15 cellular contexts compared by ENCODE assay signal in the genomic region with DNA sequence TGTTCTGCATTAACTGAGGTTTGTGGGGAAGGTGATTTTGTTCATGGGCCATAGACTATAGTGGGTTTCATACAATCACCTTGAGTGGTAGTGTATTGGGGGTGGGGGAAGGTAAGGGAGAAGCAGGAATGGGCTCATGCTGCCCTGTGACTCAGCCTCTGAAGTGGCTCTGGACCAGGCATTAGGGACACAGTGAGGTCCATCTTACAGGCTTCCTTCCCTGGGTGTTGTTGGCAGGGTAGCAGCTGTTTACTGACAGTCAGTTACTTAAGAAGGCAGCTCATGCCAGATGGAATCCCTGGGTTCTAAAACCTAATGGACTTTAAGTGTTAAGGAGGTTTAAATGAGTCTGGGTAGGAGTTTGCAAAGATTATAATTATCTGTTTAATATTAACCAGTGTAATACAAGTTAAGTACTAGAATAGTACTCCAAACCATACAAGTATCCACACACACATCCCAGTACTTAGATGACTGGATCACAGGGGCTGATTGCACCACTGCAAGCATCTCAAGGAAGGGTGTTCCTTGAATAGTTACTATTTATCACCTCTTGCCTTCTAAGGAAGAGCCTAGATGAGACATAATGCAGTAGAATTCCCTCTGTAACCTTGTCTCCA. TPM values are rescaled to one million over a fixed set of nuclear protein-coding genes. Genes with fewer than 3 reads are reported as not detected.
DNase-seq lines count a peak whose midpoint lies in the region; ATAC-seq and TF ChIP-seq lines count a peak whose summit lies in the region.
"Had no signal": no experiment of that assay in that cellular context is flagged by ENCODE, and none has a peak within 500 bp of the region (broad histone marks: within the 10 kb centered on the region; RNA-seq: fewer than 3 reads in every experiment).

No MANE protein-coding gene starts in this region.

- peaks cover 29 to 64% (median 64%) of the 10 kb centered on the region in 3 donors for H3K4me1 Mint-ChIP-seq in T-cell

- no peaks in the 10 kb centered on the region for H3K27me3 Mint-ChIP-seq in T-cell
- H3K27me3 Mint-ChIP-seq: activated naive CD8-positive, alpha-beta T cell treated with anti-CD3 and anti-CD28 coated beads, Interleukin-2, amount 50 U/mL, for 24 hours; naive thymus-derived CD4-positive, alpha-beta T cell; type B pancreatic cell had no signal

- no peak for TF ChIP-seq CTCF in foreskin fibroblast (IDR thresholded peaks at IDR 0.05; ENCODE audit: low read depth, low read length)

- ATAC-seq in T-cell (replicated peaks in 1 of 4) (no peak), sciatic nerve (peak; percentile 62)
- ATAC-seq: activated naive CD8-positive, alpha-beta T cell treated with anti-CD3 and anti-CD28 coated beads, Interleukin-2, amount 50 U/mL, for 24 hours; naive thymus-derived CD4-positive, alpha-beta T cell had no signal

- H3K4me3 ChIP-seq in foreskin fibroblast (ENCODE audit: low read depth in 1 of 2, low read length in 2 of 2) = no peak overlapping the region
- H3K4me3 ChIP-seq: HAP-1 had no signal

- POLR2A ChIA-PET in T-cell (lab: Charles Lee) = no interaction called here

- intact Hi-C loops in sciatic nerve (cut with DNase I) = loop anchor here (10.0 kb wide), 1 partner anchor 107 kb away; no protein-coding TSS in a partner anchor

- H3K9me3 Mint-ChIP-seq in T-cell = no peaks in the 10 kb centered on the region
- H3K9me3 Mint-ChIP-seq: activated naive CD8-positive, alpha-beta T cell treated with anti-CD3 and anti-CD28 coated beads, Interleukin-2, amount 50 U/mL, for 24 hours; naive thymus-derived CD4-positive, alpha-beta T cell; type B pancreatic cell had no signal

- no peak overlapping the region for H3K4me3 Mint-ChIP-seq in T-cell
- H3K4me3 Mint-ChIP-seq: activated naive CD8-positive, alpha-beta T cell treated with anti-CD3 and anti-CD28 coated beads, Interleukin-2, amount 50 U/mL, for 24 hours; naive thymus-derived CD4-positive, alpha-beta T cell; type B pancreatic cell had no signal

- DNase-seq in DMS53 treated with DMSO at 0.1 percent for 48 hours (lab: John Stamatoyannopoulos, UW; ENCODE audit: unreplicated experiment) (peak; percentile 36), T-cell (no peak), foreskin fibroblast (peak; percentile 52 to 60), sciatic nerve (ENCODE audit: low spot score) (no peak), activated gamma-delta T cell (lab: John Stamatoyannopoulos, UW) (no peak), CD1c-positive myeloid dendritic cell (ENCODE audit: extremely low spot score) (no peak), hippocampal formation (lab: John Stamatoyannopoulos, UW) (no peak), NCI-H2107 treated with DMSO at 0.1 percent for 48 hours (lab: John Stamatoyannopoulos, UW; ENCODE audit: unreplicated experiment) (no peak)
- DNase-seq: activated CD4-positive, alpha-beta T cell treated with anti-CD3 and anti-CD28 coated beads for 48 hours; activated naive CD8-positive, alpha-beta T cell treated with anti-CD3 and anti-CD28 coated beads, Interleukin-2, amount 50 U/mL, for 24 hours; naive thymus-derived CD4-positive, alpha-beta T cell; NCI-H1105; stimulated activated CD4-positive, alpha-beta T cell treated with anti-CD3 and anti-CD28 coated beads, Interleukin-2, amount 100 ng/mL, for 24 hours had no signal

- H3K36me3 Mint-ChIP-seq in T-cell = peaks cover 21% of the 10 kb centered on the region

- CTCF ChIA-PET in T-cell (lab: Charles Lee) = interaction anchor here (0.6 to 1.7 kb wide), 3 partner anchors 107 to 457 kb away, joined by 3 to 7 read pairs (median 3); no protein-coding TSS in a partner anchor

- peak overlapping the region; percentile 48 to 64 for H3K27ac Mint-ChIP-seq in T-cell
- H3K27ac Mint-ChIP-seq: activated naive CD8-positive, alpha-beta T cell treated with anti-CD3 and anti-CD28 coated beads, Interleukin-2, amount 50 U/mL, for 24 hours had no signal

RNA-seq across cellular contexts. Expression of gene CAST, which starts 59.3 kb away (rescaled TPM):
- total RNA-seq in T-cell = 100 to 1,000 TPM; 166 to 238 (median 191) TPM
- 295 TPM for total RNA-seq in sciatic nerve

Comparison
In these comparisons a context has a peak if more than half of its experiments do, and no peak if none do; other contexts are left out.
1. DNase-seq: peak in DMS53 treated with DMSO at 0.1 percent for 48 hours (single experiment) and foreskin fibroblast (2 of 2); none in T-cell (0 of 34), sciatic nerve (single experiment), activated gamma-delta T cell (single experiment), CD1c-positive myeloid dendritic cell (single experiment), hippocampal formation (0 of 2) and NCI-H2107 treated with DMSO at 0.1 percent for 48 hours (single experiment).